In the genomic region with DNA sequence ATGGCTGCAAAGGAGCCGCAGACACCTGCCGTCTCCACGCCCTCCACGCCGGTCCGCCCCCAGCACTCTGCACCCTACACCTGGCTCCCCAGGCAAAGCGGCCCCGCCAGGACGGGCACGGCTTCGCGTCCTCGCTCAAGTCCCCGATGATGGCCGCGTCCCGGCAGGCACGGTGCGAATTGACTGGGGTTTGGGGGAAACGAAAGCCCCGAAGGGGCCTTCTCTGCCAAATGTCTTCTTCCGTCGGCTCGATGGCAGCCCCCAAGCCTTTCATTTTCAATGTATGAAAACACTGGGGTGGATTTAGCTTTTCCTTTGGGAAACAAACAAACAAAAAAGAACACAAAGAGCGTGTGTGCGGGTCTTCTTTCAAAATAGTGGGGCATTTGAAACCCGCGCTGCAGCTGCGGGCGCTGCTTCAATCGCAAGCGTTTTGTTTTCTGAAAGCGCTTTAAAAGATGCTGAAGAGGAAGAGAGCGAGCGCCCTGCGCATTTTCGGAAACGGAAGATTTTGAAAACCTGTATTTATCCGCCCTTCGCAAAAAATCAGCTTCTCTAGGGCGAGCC, we compare ENCODE assay signal across 1 cellular context.
A peak's percentile ranks its signal among the peaks of the same experiment; 100 is the strongest.
TF ChIP-seq lines count a peak whose summit lies in the region.

No MANE protein-coding gene starts in this region.

TF ChIP-seq in K562, 482 proteins besides CTCF, POLR2A, EP300 and RAD21 (continued from another document):
- TF ChIP-seq, protein P1, sequence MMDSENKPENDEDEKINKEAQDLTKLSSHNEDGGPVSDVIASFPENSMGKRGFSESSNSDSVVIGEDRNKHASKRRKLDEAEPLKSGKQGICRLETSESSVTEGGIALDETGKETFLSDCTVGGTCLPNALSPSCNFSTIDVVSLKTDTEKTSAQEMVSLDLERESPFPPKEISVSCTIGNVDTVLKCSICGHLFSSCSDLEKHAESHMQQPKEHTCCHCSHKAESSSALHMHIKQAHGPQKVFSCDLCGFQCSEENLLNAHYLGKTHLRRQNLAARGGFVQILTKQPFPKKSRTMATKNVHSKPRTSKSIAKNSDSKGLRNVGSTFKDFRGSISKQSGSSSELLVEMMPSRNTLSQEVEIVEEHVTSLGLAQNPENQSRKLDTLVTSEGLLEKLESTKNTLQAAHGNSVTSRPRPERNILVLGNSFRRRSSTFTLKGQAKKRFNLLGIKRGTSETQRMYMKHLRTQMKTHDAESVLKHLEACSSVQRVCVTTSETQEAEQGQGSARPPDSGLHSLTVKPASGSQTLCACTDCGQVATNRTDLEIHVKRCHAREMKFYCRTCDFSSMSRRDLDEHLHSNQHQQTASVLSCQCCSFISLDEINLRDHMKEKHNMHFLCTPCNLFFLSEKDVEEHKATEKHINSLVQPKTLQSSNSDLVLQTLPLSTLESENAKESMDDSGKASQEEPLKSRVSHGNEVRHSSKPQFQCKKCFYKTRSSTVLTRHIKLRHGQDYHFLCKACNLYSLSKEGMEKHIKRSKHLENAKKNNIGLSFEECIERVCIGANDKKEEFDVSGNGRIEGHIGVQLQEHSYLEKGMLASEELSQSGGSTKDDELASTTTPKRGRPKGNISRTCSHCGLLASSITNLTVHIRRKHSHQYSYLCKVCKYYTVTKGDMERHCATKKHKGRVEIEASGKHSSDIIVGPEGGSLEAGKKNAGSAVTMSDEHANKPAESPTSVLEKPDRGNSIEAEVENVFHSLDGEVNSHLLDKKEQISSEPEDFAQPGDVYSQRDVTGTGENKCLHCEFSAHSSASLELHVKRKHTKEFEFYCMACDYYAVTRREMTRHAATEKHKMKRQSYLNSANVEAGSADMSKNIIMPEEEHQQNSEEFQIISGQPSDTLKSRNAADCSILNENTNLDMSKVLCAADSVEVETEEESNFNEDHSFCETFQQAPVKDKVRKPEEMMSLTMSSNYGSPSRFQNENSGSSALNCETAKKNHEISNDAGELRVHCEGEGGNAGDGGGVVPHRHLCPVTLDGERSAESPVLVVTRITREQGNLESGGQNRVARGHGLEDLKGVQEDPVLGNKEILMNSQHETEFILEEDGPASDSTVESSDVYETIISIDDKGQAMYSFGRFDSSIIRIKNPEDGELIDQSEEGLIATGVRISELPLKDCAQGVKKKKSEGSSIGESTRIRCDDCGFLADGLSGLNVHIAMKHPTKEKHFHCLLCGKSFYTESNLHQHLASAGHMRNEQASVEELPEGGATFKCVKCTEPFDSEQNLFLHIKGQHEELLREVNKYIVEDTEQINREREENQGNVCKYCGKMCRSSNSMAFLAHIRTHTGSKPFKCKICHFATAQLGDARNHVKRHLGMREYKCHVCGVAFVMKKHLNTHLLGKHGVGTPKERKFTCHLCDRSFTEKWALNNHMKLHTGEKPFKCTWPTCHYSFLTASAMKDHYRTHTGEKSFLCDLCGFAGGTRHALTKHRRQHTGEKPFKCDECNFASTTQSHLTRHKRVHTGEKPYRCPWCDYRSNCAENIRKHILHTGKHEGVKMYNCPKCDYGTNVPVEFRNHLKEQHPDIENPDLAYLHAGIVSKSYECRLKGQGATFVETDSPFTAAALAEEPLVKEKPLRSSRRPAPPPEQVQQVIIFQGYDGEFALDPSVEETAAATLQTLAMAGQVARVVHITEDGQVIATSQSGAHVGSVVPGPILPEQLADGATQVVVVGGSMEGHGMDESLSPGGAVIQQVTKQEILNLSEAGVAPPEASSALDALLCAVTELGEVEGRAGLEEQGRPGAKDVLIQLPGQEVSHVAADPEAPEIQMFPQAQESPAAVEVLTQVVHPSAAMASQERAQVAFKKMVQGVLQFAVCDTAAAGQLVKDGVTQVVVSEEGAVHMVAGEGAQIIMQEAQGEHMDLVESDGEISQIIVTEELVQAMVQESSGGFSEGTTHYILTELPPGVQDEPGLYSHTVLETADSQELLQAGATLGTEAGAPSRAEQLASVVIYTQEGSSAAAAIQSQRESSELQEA (IDR thresholded peaks at IDR 0.05; ENCODE audit: low read depth), result no peak
- no peak for TF ChIP-seq TEAD4 (IDR thresholded peaks at IDR 0.05; ENCODE audit: low read length)
- no peak for TF ChIP-seq TEAD4 (CRISPR knock-in tag; IDR thresholded peaks at IDR 0.05; ENCODE audit: borderline replicate concordance)
- TF ChIP-seq RNF2 (IDR thresholded peaks at IDR 0.05), result peak; percentile 65; the same call in 1 of the 2 replicates
- TF ChIP-seq U2AF2 (optimal IDR thresholded peaks at IDR 0.05; ENCODE audit: low read depth, low read length), result no peak
- peak; percentile 21 for TF ChIP-seq ZFP36 (IDR thresholded peaks at IDR 0.05; ENCODE audit: low read depth, low read length, partially characterized antibody)
- TF ChIP-seq CBX2 (IDR thresholded peaks at IDR 0.05; ENCODE audit: insufficient read depth, low read length, poor library complexity, severe bottlenecking), result peak; percentile 88
